Comparison of ENCODE assay signal across 28 cellular contexts in genomic region chr4:8115203-8115520, GRCh38.
"Had no signal": no experiment of that assay in that cellular context is flagged by ENCODE, and none has a peak within 500 bp of the region (broad histone marks: within the 10 kb centered on the region; RNA-seq: fewer than 3 reads in every experiment).

No MANE protein-coding gene starts in this region.

- H3K9me3 Mint-ChIP-seq: activated naive CD4-positive, alpha-beta T cell treated with anti-CD3 and anti-CD28 coated beads, Interleukin-2, amount 50 U/mL, for 72 hours; activated T-helper 1 cell treated with anti-CD3 and anti-CD28 coated beads, Interleukin-12 subunit alpha, Interleukin-12 subunit beta, Interleukin-2, Interleukin-4 antibody, amounts not matched to agents 30 ng/mL and 10 ng/mL and 1 ng/mL, durations not matched to agents 14 hours and 24 hours and 36 hours; natural killer cell; T-helper 2 cell treated with Interferon-gamma antibody and Interleukin-4, amounts not matched to agents 5 μg/mL and 100 μg/mL, for 36 hours had no signal

- H3K27ac Mint-ChIP-seq: activated naive CD4-positive, alpha-beta T cell treated with anti-CD3 and anti-CD28 coated beads, Interleukin-2, amount 50 U/mL, for 72 hours; activated T-helper 1 cell treated with anti-CD3 and anti-CD28 coated beads, Interleukin-12 subunit alpha, Interleukin-12 subunit beta, Interleukin-2, Interleukin-4 antibody, amounts not matched to agents 30 ng/mL and 10 ng/mL and 1 ng/mL, durations not matched to agents 14 hours and 24 hours and 36 hours; immature natural killer cell; natural killer cell; progenitor cell of endocrine pancreas; T-cell; T-helper 2 cell treated with Interferon-gamma antibody and Interleukin-4, amounts not matched to agents 5 μg/mL and 100 μg/mL, for 36 hours had no signal

- H3K4me3 ChIP-seq: coronary artery, dorsolateral prefrontal cortex, gastroesophageal sphincter, left lung, lung, suprapubic skin, tibial artery, upper lobe of right lung had no signal

- H3K4me3 Mint-ChIP-seq: activated T-helper 1 cell treated with anti-CD3 and anti-CD28 coated beads, Interleukin-12 subunit alpha, Interleukin-12 subunit beta, Interleukin-2, Interleukin-4 antibody, amounts not matched to agents 30 ng/mL and 10 ng/mL and 1 ng/mL, durations not matched to agents 14 hours and 24 hours and 36 hours; immature natural killer cell; natural killer cell; T-cell; T-helper 2 cell treated with Interferon-gamma antibody and Interleukin-4, amounts not matched to agents 5 μg/mL and 100 μg/mL, for 36 hours had no signal

- H3K36me3 Mint-ChIP-seq: activated naive CD4-positive, alpha-beta T cell treated with anti-CD3 and anti-CD28 coated beads, Interleukin-2, amount 50 U/mL, for 72 hours; immature natural killer cell; natural killer cell; T-cell had no signal

- H3K4me1 ChIP-seq: left lung, upper lobe of right lung had no signal

- H3K27me3 Mint-ChIP-seq: progenitor cell of endocrine pancreas had no signal

- DNase-seq: activated CD4-positive, alpha-beta T cell treated with anti-CD3 and anti-CD28 coated beads for 4 hours; activated CD4-positive, alpha-beta T cell treated with anti-CD3 and anti-CD28 coated beads, Interleukin-2, amount 50 U/mL, for 4 hours; activated CD4-positive, CD25-positive, alpha-beta regulatory T cell; activated CD8-positive, alpha-beta memory T cell treated with anti-CD3 and anti-CD28 coated beads for 24 hours; cerebellar nuclear complex; effector memory CD4-positive, alpha-beta T cell; hypothalamus; immature natural killer cell; kidney glomerular epithelial cell; mesendoderm; natural killer cell; retina; stimulated activated CD4-positive, alpha-beta T cell treated with anti-CD3 and anti-CD28 coated beads, Interleukin-15, amount 100 ng/mL, for 24 hours; stimulated activated CD4-positive, alpha-beta T cell treated with anti-CD3 and anti-CD28 coated beads, Interleukin-2, amount 100 ng/mL, for 24 hours; stimulated activated naive CD4-positive, alpha-beta T cell; T-cell; tibial artery; upper lobe of right lung had no signal

- H3K27me3 ChIP-seq: dorsolateral prefrontal cortex, gastroesophageal sphincter, tibial artery, upper lobe of right lung had no signal

- ATAC-seq: activated naive CD4-positive, alpha-beta T cell treated with anti-CD3 and anti-CD28 coated beads, Interleukin-2, amount 50 U/mL, for 72 hours; left lung; natural killer cell; upper lobe of right lung had no signal

- H3K9me3 ChIP-seq: gastroesophageal sphincter, left lung, suprapubic skin, tibial artery, upper lobe of right lung had no signal

- H3K27ac ChIP-seq: coronary artery, gastroesophageal sphincter, left lung, suprapubic skin, tibial artery, upper lobe of right lung had no signal

- H3K36me3 ChIP-seq: gastroesophageal sphincter, left lung, suprapubic skin, tibial artery, upper lobe of right lung had no signal
